ENCODE assay signal across 28 cellular contexts in genomic region chr16:78458588-78458987, GRCh38.
DNase-seq lines count a peak whose midpoint lies in the region; ATAC-seq, FAIRE-seq and TF ChIP-seq lines count a peak whose summit lies in the region.
"Had no signal": no experiment of that assay in that cellular context is flagged by ENCODE, and none has a peak within 500 bp of the region (broad histone marks: within the 10 kb centered on the region; RNA-seq: fewer than 3 reads in every experiment).

No MANE protein-coding gene starts in this region.

- no peak for TF ChIP-seq RAD21 in HepG2 (CRISPR knock-in tag; IDR thresholded peaks at IDR 0.05)

- no peak for TF ChIP-seq POLR2A in HepG2 (IDR thresholded peaks at IDR 0.05; ENCODE audit: insufficient read depth in 1 of 2, low read depth in 2 of 2, low read length in 2 of 2)
- no peak for TF ChIP-seq POLR2A in right lobe of liver (IDR thresholded peaks at IDR 0.05)
- TF ChIP-seq POLR2A in erythroblast (IDR thresholded peaks at IDR 0.05; ENCODE audit: low read length) = no peak

- H3K27me3 ChIP-seq in HepG2 (ENCODE audit: control insufficient read depth in 1 of 2, insufficient read depth in 2 of 2, low read length in 2 of 2) = no peaks in the 10 kb centered on the region
- H3K27me3 ChIP-seq in right lobe of liver = no peaks in the 10 kb centered on the region
- no peaks in the 10 kb centered on the region for H3K27me3 ChIP-seq in OCI-LY1 (ENCODE audit: insufficient read depth, low read length)
- H3K27me3 ChIP-seq: Peyer's patch, transverse colon had no signal

- H3K4me1 ChIP-seq in HepG2 (ENCODE audit: insufficient read depth, low read length) = peaks cover 40% of the 10 kb centered on the region
- H3K4me1 ChIP-seq in right lobe of liver = peaks cover 0 to 25% (median 0%) of the 10 kb centered on the region in 4 donors
- H3K4me1 ChIP-seq in OCI-LY1 (ENCODE audit: insufficient read depth, low read length, severe bottlenecking) = no peaks in the 10 kb centered on the region
- H3K4me1 ChIP-seq: Peyer's patch had no signal

- DNase-seq in HepG2 (ENCODE audit: low spot score) = peak; percentile 28
- DNase-seq in right lobe of liver = no peak
- DNase-seq in erythroblast (lab: John Stamatoyannopoulos, UW) = peak; percentile 2 to 4
- no peak for DNase-seq in stimulated activated CD4-positive, alpha-beta T cell treated with anti-CD3 and anti-CD28 coated beads, Interleukin-15, amount 100 ng/mL, for 24 hours
- DNase-seq in kidney glomerular epithelial cell (lab: John Stamatoyannopoulos, UW) = no peak
- DNase-seq: activated CD4-positive, alpha-beta T cell treated with anti-CD3 and anti-CD28 coated beads, Interleukin-2, amount 10 ng/mL, durations not matched to agents 24 days and 14 days; activated gamma-delta T cell treated with Interleukin-2 at 50 U/mL for 16 hours; activated T-cell treated with anti-CD3 and anti-CD28 coated beads, Interleukin-2, amount 50 U/mL, for 4 hours; CD4-positive, alpha-beta T cell; DMS153; glutamatergic neuron; H7; kidney; naive thymus-derived CD4-positive, alpha-beta T cell; NCI-H1417; NCI-H2081; NCI-H510A; Peyer's patch; stimulated activated CD8-positive, alpha-beta memory T cell treated with anti-CD3 and anti-CD28 coated beads, Interleukin-4, amount 100 ng/mL, for 48 hours; stimulated activated naive CD8-positive, alpha-beta T cell treated with anti-CD3 and anti-CD28 coated beads, Interleukin-15, amount 100 ng/mL, for 72 hours; SW 1271; T-helper 9 cell; transverse colon had no signal

- TF ChIP-seq CTCF in HepG2 (CRISPR knock-in tag; IDR thresholded peaks at IDR 0.05) (peak; percentile 16; the same call in 1 of the 2 replicates), right lobe of liver (IDR thresholded peaks at IDR 0.05) (no peak), OCI-LY1 (IDR thresholded peaks at IDR 0.05; ENCODE audit: low read length) (peak; percentile 15; the same call in 1 of the 2 replicates)

- no peak for ATAC-seq in HepG2
- no peak for ATAC-seq in right lobe of liver
- ATAC-seq in HG03442 (IDR thresholded peaks at IDR 0.05; ENCODE audit: unreplicated experiment) = no peak
- ATAC-seq: activated T-cell treated with anti-CD3 and anti-CD28 coated beads, Interleukin-2, amount 50 U/mL, for 4 hours; naive thymus-derived CD4-positive, alpha-beta T cell; stimulated activated naive CD8-positive, alpha-beta T cell treated with anti-CD3 and anti-CD28 coated beads, Interleukin-15, amount 100 ng/mL, for 72 hours had no signal

- H3K4me3 ChIP-seq in HepG2 (replicated peaks in 1 of 3; ENCODE audit: insufficient read depth in 1 of 3, low read depth in 2 of 3, low read length in 3 of 3) = no peak overlapping the region
- H3K4me3 ChIP-seq in right lobe of liver = no peak overlapping the region
- H3K4me3 ChIP-seq in OCI-LY1 (ENCODE audit: low read depth, low read length, poor library complexity, severe bottlenecking) = no peak overlapping the region
- H3K4me3 ChIP-seq: Peyer's patch, skin epidermis, transverse colon had no signal

- no peak for FAIRE-seq in HepG2 (lab: Jason Lieb, UNC)
- FAIRE-seq: G401.6, kidney had no signal

- CTCF ChIA-PET in HepG2 (lab: Yijun Ruan, JAX; ENCODE audit: low intra/inter-chr PET ratio, low total read pairs) = no interaction called here

- H3K9me2 ChIP-seq in OCI-LY1 (ENCODE audit: low read depth, low read length) = no peaks in the 10 kb centered on the region

- H2AFZ ChIP-seq in HepG2 (ENCODE audit: low read length) (no peak overlapping the region), OCI-LY1 (ENCODE audit: low read length) (no peak overlapping the region)

- H3K36me3 ChIP-seq in HepG2 (replicated peaks in 1 of 2; ENCODE audit: control insufficient read depth in 1 of 2, insufficient read depth in 2 of 2, low read length in 2 of 2) = no peaks in the 10 kb centered on the region
- no peaks in the 10 kb centered on the region for H3K36me3 ChIP-seq in right lobe of liver
- no peaks in the 10 kb centered on the region for H3K36me3 ChIP-seq in OCI-LY1 (ENCODE audit: insufficient read depth, low read length)
- H3K36me3 ChIP-seq: Peyer's patch, transverse colon had no signal

- H3K9me3 ChIP-seq in HepG2 (ENCODE audit: low read length) (no peaks in the 10 kb centered on the region), right lobe of liver (no peaks in the 10 kb centered on the region), OCI-LY1 (ENCODE audit: low read length) (no peaks in the 10 kb centered on the region)
- H3K9me3 ChIP-seq: Peyer's patch, transverse colon had no signal

- no peaks in the 10 kb centered on the region for H4K20me1 ChIP-seq in HepG2 (ENCODE audit: insufficient read depth, low read length)
- no peaks in the 10 kb centered on the region for H4K20me1 ChIP-seq in OCI-LY1 (ENCODE audit: insufficient read depth, low read length)

- H3K79me2 ChIP-seq in HepG2 (ENCODE audit: insufficient read depth, low read length) (no peaks in the 10 kb centered on the region), OCI-LY1 (ENCODE audit: insufficient read depth, low read length) (no peaks in the 10 kb centered on the region)

- WGBS in HepG2 (ENCODE audit: low lambda C conversion rate) = 96% methylated on average over 2 of the region's 2 CpGs
- 89% methylated on average over 2 of the region's 2 CpGs for WGBS in right lobe of liver (ENCODE audit: insufficient coverage, low coverage, low lambda C conversion rate, missing lambda C conversion rate)

- no peak overlapping the region for H3K9ac ChIP-seq in HepG2 (ENCODE audit: insufficient read depth, low read depth, low read length)
- H3K9ac ChIP-seq in OCI-LY1 (ENCODE audit: low read length) = no peak overlapping the region

- H3K27ac ChIP-seq in HepG2 (ENCODE audit: extremely low read length, insufficient read depth, low read length) (no peak overlapping the region), right lobe of liver (no peak overlapping the region), OCI-LY1 (ENCODE audit: low read depth, low read length, poor library complexity, severe bottlenecking) (no peak overlapping the region)
- H3K27ac ChIP-seq: Peyer's patch, skin epidermis, transverse colon, VCaP had no signal

- intact Hi-C loops in HepG2 (cut with micrococcal nuclease; ENCODE audit: unreplicated experiment) = no loop called here
- intact Hi-C loops in right lobe of liver (cut with DNase I) = no loop called here

- no peak for TF ChIP-seq EP300 in HepG2 (IDR thresholded peaks at IDR 0.05; ENCODE audit: low read depth in 2 of 2, low read length in 2 of 2)
- TF ChIP-seq EP300 in HepG2 (CRISPR knock-in tag; IDR thresholded peaks at IDR 0.05; ENCODE audit: borderline replicate concordance) = no peak

- H3F3A ChIP-seq in OCI-LY1 (ENCODE audit: insufficient read depth, low read length) = no peaks in the 10 kb centered on the region

- BruUV-seq in HepG2 (replicated peaks; lab: Mats Ljungman, UMichigan) = no TSS peak

- H3K4me2 ChIP-seq in HepG2 (ENCODE audit: low read depth, low read length) (no peak overlapping the region), OCI-LY1 (ENCODE audit: low read length) (no peak overlapping the region)

- POLR2A ChIA-PET in HepG2 (lab: Yijun Ruan, JAX) = no interaction called here

- in situ Hi-C loops in HepG2 (cut with HindIII; ENCODE audit: extremely low pct_ligation_motif_present, low pct_unique_long_range_greater_than_20kb) = no loop called here

TF ChIP-seq in HepG2, 621 proteins besides CTCF, POLR2A, EP300 and RAD21:
- peak; percentile 28; the same call in 1 of the 2 replicates for TF ChIP-seq STAG1 (CRISPR knock-in tag; IDR thresholded peaks at IDR 0.05)
- TF ChIP-seq ZNF329 (CRISPR knock-in tag; IDR thresholded peaks at IDR 0.05; ENCODE audit: low read depth) = no peak

Comparison
In these comparisons a context has a peak if more than half of its experiments do, and no peak if none do; other contexts are left out.
1. DNase-seq: peak in HepG2 (single experiment) and erythroblast (2 of 2); none in right lobe of liver (0 of 3), stimulated activated CD4-positive, alpha-beta T cell treated with anti-CD3 and anti-CD28 coated beads, Interleukin-15, amount 100 ng/mL, for 24 hours (single experiment) and kidney glomerular epithelial cell (single experiment).
2. CTCF ChIP-seq: peak in HepG2 (single experiment) and OCI-LY1 (single experiment); none in right lobe of liver (0 of 4).